ENCODE assay signal across 1 cellular context in the genomic region with DNA sequence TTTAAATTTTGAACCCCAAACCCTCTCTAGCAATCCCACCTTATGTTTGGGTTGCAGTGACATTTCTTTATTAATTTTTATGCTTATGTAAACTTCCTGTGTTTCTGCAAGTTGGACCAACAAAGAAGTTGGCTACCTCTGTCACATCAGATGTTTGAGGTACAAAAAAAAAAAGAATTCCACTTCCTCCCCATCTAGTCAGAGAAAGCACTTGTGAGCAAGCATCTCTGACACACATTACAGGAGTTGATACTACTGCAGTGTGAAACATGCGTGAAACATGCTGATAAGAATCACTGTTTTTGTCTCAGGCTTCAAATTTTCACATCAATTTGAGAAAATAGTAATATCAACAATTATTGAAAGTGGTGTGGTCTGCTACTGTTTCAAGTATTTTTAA.
TF ChIP-seq lines count a peak whose summit lies in the region.

No MANE protein-coding gene starts in this region.

TF ChIP-seq in SK-N-SH, 30 proteins besides CTCF, POLR2A, EP300 and RAD21 (continued from another document):
- TF ChIP-seq, protein P1, sequence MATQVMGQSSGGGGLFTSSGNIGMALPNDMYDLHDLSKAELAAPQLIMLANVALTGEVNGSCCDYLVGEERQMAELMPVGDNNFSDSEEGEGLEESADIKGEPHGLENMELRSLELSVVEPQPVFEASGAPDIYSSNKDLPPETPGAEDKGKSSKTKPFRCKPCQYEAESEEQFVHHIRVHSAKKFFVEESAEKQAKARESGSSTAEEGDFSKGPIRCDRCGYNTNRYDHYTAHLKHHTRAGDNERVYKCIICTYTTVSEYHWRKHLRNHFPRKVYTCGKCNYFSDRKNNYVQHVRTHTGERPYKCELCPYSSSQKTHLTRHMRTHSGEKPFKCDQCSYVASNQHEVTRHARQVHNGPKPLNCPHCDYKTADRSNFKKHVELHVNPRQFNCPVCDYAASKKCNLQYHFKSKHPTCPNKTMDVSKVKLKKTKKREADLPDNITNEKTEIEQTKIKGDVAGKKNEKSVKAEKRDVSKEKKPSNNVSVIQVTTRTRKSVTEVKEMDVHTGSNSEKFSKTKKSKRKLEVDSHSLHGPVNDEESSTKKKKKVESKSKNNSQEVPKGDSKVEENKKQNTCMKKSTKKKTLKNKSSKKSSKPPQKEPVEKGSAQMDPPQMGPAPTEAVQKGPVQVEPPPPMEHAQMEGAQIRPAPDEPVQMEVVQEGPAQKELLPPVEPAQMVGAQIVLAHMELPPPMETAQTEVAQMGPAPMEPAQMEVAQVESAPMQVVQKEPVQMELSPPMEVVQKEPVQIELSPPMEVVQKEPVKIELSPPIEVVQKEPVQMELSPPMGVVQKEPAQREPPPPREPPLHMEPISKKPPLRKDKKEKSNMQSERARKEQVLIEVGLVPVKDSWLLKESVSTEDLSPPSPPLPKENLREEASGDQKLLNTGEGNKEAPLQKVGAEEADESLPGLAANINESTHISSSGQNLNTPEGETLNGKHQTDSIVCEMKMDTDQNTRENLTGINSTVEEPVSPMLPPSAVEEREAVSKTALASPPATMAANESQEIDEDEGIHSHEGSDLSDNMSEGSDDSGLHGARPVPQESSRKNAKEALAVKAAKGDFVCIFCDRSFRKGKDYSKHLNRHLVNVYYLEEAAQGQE (IDR thresholded peaks at IDR 0.05; ENCODE audit: low read depth, low read length), result no peak
- TF ChIP-seq ZBTB33 (IDR thresholded peaks at IDR 0.05; ENCODE audit: borderline replicate concordance, low read depth) (no peak), SIN3A (IDR thresholded peaks at IDR 0.05; ENCODE audit: borderline replicate concordance, low read depth, low read length) (no peak), CHD2 (IDR thresholded peaks at IDR 0.05; ENCODE audit: low read length, partially characterized antibody) (no peak), FOXJ3 (CRISPR knock-in tag; IDR thresholded peaks at IDR 0.05) (no peak)
- TF ChIP-seq, protein P2, sequence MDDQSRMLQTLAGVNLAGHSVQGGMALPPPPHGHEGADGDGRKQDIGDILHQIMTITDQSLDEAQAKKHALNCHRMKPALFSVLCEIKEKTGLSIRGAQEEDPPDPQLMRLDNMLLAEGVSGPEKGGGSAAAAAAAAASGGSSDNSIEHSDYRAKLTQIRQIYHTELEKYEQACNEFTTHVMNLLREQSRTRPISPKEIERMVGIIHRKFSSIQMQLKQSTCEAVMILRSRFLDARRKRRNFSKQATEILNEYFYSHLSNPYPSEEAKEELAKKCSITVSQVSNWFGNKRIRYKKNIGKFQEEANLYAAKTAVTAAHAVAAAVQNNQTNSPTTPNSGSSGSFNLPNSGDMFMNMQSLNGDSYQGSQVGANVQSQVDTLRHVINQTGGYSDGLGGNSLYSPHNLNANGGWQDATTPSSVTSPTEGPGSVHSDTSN (IDR thresholded peaks at IDR 0.05), result no peak
- TF ChIP-seq, protein P3, sequence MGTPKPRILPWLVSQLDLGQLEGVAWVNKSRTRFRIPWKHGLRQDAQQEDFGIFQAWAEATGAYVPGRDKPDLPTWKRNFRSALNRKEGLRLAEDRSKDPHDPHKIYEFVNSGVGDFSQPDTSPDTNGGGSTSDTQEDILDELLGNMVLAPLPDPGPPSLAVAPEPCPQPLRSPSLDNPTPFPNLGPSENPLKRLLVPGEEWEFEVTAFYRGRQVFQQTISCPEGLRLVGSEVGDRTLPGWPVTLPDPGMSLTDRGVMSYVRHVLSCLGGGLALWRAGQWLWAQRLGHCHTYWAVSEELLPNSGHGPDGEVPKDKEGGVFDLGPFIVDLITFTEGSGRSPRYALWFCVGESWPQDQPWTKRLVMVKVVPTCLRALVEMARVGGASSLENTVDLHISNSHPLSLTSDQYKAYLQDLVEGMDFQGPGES (IDR thresholded peaks at IDR 0.05; ENCODE audit: low read depth, low read length), result no peak
